In the genomic region with DNA sequence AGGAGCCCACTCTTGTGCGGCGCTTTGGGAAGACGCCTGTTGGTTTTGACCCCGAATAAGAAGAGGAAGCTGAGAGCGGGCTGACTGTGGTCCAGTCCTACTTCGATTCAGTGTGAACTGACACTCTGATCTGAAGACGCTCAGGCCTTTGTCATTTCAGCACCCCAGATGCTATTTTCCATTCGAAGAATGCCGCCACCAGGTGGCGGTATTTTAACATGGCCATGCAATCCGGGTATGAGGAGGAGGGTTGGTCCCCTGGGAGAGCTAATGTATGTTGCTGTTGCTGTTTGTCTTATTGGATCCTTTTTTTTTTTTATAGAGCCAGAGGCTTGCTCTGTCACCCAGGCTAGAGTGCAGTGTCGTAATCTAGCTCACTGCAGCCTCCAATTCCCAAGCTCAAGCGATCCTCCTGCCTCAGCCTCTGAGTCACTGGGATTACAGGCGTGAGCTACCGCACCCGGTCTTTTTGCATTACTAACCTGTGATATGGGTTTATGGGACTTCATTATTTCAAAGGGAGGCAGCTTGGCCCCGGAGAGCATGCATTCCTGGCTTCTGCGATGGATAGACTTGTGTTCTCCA, we compare ENCODE assay signal across 1 cellular context.
TF ChIP-seq lines count a peak whose summit lies in the region.

No MANE protein-coding gene starts in this region.

TF ChIP-seq in GM12878, 131 proteins besides CTCF, POLR2A, EP300 and RAD21 (continued from another document):
- TF ChIP-seq, protein P1, sequence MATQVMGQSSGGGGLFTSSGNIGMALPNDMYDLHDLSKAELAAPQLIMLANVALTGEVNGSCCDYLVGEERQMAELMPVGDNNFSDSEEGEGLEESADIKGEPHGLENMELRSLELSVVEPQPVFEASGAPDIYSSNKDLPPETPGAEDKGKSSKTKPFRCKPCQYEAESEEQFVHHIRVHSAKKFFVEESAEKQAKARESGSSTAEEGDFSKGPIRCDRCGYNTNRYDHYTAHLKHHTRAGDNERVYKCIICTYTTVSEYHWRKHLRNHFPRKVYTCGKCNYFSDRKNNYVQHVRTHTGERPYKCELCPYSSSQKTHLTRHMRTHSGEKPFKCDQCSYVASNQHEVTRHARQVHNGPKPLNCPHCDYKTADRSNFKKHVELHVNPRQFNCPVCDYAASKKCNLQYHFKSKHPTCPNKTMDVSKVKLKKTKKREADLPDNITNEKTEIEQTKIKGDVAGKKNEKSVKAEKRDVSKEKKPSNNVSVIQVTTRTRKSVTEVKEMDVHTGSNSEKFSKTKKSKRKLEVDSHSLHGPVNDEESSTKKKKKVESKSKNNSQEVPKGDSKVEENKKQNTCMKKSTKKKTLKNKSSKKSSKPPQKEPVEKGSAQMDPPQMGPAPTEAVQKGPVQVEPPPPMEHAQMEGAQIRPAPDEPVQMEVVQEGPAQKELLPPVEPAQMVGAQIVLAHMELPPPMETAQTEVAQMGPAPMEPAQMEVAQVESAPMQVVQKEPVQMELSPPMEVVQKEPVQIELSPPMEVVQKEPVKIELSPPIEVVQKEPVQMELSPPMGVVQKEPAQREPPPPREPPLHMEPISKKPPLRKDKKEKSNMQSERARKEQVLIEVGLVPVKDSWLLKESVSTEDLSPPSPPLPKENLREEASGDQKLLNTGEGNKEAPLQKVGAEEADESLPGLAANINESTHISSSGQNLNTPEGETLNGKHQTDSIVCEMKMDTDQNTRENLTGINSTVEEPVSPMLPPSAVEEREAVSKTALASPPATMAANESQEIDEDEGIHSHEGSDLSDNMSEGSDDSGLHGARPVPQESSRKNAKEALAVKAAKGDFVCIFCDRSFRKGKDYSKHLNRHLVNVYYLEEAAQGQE (IDR thresholded peaks at IDR 0.05; ENCODE audit: low read depth, low read length): peak; percentile 57; the same call in 1 of the 2 replicates
- TF ChIP-seq LARP7 (IDR thresholded peaks at IDR 0.05): 0 out of 2 replicates have a peak, but pooled peaks have one; percentile 28
- TF ChIP-seq CHD2 (IDR thresholded peaks at IDR 0.05; ENCODE audit: borderline replicate concordance, low read depth, low read length): no peak
- TF ChIP-seq SIX5 (IDR thresholded peaks at IDR 0.05; ENCODE audit: low read depth, low read length, severe bottlenecking): no peak
- TF ChIP-seq, protein P2, sequence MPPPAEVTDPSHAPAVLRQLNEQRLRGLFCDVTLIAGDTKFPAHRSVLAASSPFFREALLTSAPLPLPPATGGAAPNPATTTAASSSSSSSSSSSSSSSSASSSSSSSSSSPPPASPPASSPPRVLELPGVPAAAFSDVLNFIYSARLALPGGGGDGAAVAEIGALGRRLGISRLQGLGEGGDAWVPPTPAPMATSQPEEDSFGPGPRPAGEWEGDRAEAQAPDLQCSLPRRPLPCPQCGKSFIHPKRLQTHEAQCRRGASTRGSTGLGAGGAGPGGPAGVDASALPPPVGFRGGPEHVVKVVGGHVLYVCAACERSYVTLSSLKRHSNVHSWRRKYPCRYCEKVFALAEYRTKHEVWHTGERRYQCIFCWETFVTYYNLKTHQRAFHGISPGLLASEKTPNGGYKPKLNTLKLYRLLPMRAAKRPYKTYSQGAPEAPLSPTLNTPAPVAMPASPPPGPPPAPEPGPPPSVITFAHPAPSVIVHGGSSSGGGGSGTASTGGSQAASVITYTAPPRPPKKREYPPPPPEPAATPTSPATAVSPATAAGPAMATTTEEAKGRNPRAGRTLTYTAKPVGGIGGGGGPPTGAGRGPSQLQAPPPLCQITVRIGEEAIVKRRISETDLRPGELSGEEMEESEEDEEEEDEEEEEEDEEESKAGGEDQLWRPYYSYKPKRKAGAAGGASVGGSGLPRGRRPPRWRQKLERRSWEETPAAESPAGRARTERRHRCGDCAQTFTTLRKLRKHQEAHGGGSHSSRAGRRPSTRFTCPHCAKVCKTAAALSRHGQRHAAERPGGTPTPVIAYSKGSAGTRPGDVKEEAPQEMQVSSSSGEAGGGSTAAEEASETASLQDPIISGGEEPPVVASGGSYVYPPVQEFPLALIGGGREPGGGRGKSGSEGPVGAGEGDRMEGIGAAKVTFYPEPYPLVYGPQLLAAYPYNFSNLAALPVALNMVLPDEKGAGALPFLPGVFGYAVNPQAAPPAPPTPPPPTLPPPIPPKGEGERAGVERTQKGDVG (CRISPR knock-in tag; IDR thresholded peaks at IDR 0.05): no peak
- TF ChIP-seq FOXK2 (IDR thresholded peaks at IDR 0.05): no peak
- TF ChIP-seq, protein P3, sequence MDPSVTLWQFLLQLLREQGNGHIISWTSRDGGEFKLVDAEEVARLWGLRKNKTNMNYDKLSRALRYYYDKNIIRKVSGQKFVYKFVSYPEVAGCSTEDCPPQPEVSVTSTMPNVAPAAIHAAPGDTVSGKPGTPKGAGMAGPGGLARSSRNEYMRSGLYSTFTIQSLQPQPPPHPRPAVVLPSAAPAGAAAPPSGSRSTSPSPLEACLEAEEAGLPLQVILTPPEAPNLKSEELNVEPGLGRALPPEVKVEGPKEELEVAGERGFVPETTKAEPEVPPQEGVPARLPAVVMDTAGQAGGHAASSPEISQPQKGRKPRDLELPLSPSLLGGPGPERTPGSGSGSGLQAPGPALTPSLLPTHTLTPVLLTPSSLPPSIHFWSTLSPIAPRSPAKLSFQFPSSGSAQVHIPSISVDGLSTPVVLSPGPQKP (IDR thresholded peaks at IDR 0.05; ENCODE audit: low read depth, low read length): no peak
- TF ChIP-seq SUPT20H (IDR thresholded peaks at IDR 0.05; ENCODE audit: borderline replicate concordance, control insufficient read depth, low read depth, low read length): no peak
